Comparison of ENCODE assay signal across 20 cellular contexts in the genomic region with DNA sequence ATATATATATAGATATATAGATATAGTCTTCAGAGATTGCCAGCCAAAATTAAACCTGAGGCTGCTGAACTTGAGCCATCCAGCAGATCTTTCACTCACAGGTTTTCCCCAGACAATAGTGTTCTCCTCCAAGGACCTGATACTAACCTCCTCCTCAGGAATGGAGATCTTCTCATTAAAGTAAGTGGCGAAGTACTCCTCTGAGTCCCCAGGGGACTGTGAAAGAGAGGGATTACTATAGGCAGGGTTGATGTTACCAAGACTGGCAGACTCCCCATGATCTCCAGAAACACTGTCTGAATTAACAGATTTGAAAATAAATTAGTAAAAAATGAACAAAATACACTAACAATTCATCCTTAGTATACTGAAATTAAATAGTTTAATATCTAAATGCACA. TPM values are rescaled to one million over a fixed set of nuclear protein-coding genes. Genes with fewer than 3 reads are reported as not detected.
A peak's percentile ranks its signal among the peaks of the same experiment; 100 is the strongest.
DNase-seq lines count a peak whose midpoint lies in the region; ATAC-seq, FAIRE-seq and TF ChIP-seq lines count a peak whose summit lies in the region.
"Had no signal": no experiment of that assay in that cellular context is flagged by ENCODE, and none has a peak within 500 bp of the region (broad histone marks: within the 10 kb centered on the region; RNA-seq: fewer than 3 reads in every experiment).

No MANE protein-coding gene starts in this region.

- H3K4me1 Mint-ChIP-seq in mesothelial cell of epicardium: peaks cover 50% of the 10 kb centered on the region

- peaks cover 22% of the 10 kb centered on the region for H3K36me3 ChIP-seq in SK-N-MC (ENCODE audit: insufficient read depth, low read length)

- H3K27ac Mint-ChIP-seq in mesothelial cell of epicardium: peak overlapping the region; percentile 47

- no peak overlapping the region for H3K4me3 Mint-ChIP-seq in mesothelial cell of epicardium
- H3K4me3 Mint-ChIP-seq: WTC11 had no signal

- DNase-seq in D721Med (ENCODE audit: insufficient read length, low spot score): peak; percentile 55
- DNase-seq in SK-N-MC (ENCODE audit: low read depth, low spot score): no peak
- no peak for DNase-seq in mesothelial cell of epicardium (ENCODE audit: low spot score in 2 of 2, unreplicated experiment in 2 of 2)
- DNase-seq in superior temporal gyrus (ENCODE audit: extremely low spot score): peak; percentile 31
- no peak for DNase-seq in GM12892 (ENCODE audit: insufficient read length)
- DNase-seq in SK-N-DZ (ENCODE audit: low spot score): no peak
- DNase-seq: DMS 273 treated with DMSO at 0.1 percent for 48 hours, GF-D8, MG63, NCI-H187, NCI-H510A had no signal

- no peaks in the 10 kb centered on the region for H3K27me3 Mint-ChIP-seq in mesothelial cell of epicardium (ENCODE audit: low read depth)

- 0 out of 2 replicates have a peak overlapping the region, but pooled peaks have one; percentile 33 for H3K27ac ChIP-seq in SK-N-MC

- H3K4me3 ChIP-seq in SK-N-MC: no peak overlapping the region
- H3K4me3 ChIP-seq: ascending aorta, MG63 had no signal

- no peak for FAIRE-seq in D721Med (lab: Jason Lieb, UNC)
- FAIRE-seq in GM12892 (lab: Jason Lieb, UNC): no peak
- FAIRE-seq: colon, GM12891 had no signal

- no peak overlapping the region for H3K9ac ChIP-seq in SK-N-MC (ENCODE audit: insufficient read length)

- TF ChIP-seq POLR2A in GM12892 (IDR thresholded peaks at IDR 0.05; ENCODE audit: low read depth, low read length): no peak

- peaks cover 23% of the 10 kb centered on the region for H3K36me3 Mint-ChIP-seq in mesothelial cell of epicardium

- ATAC-seq in HG03139 (IDR thresholded peaks at IDR 0.05; ENCODE audit: unreplicated experiment): no peak

- no peak for TF ChIP-seq CTCF in D721Med (IDR thresholded peaks at IDR 0.05; ENCODE audit: insufficient read depth, missing control alignments)
- TF ChIP-seq CTCF in mesothelial cell of epicardium (IDR thresholded peaks at IDR 0.05; ENCODE audit: unreplicated experiment): no peak

- H3K9me3 ChIP-seq in SK-N-MC (ENCODE audit: low read depth, low read length): no peaks in the 10 kb centered on the region
- H3K9me3 ChIP-seq: ascending aorta, gastroesophageal sphincter, MG63 had no signal

- no peaks in the 10 kb centered on the region for H3K9me3 Mint-ChIP-seq in mesothelial cell of epicardium
- H3K9me3 Mint-ChIP-seq: WTC11 had no signal

RNA-seq across cellular contexts. Expression of a gene that starts 17.9 kb away (rescaled TPM):
- total RNA-seq in mesothelial cell of epicardium: 112 to 123 TPM (median 117 TPM) in 3 replicates
- 13.7 TPM for polyA plus RNA-seq in GM12892 (2012; ENCODE audit: missing spikeins)
- polyA plus RNA-seq in SK-N-DZ (2014; cell fraction: cytosol; rRNA removed): 31.9 and 41.8 TPM in 2 replicates
- polyA plus RNA-seq in SK-N-DZ (2014; cell fraction: nucleus; rRNA removed): 49.1 and 71.3 TPM in 2 replicates

RNA-seq across cellular contexts. Expression of a gene that starts 39.8 kb away (rescaled TPM):
- total RNA-seq in mesothelial cell of epicardium: 71.8 to 77.0 TPM (median 74.4 TPM) in 3 replicates
- 76.5 TPM for polyA plus RNA-seq in GM12892 (2012; ENCODE audit: missing spikeins)
- 125 and 128 TPM in 2 replicates for polyA plus RNA-seq in SK-N-DZ (2014; cell fraction: cytosol; rRNA removed)
- 110 and 115 TPM in 2 replicates for polyA plus RNA-seq in SK-N-DZ (2014; cell fraction: nucleus; rRNA removed)

RNA-seq across cellular contexts. Expression of a gene that starts 56.0 kb away (rescaled TPM):
- total RNA-seq in mesothelial cell of epicardium: not detected in 3 replicates
- not detected for polyA plus RNA-seq in GM12892 (2012; ENCODE audit: missing spikeins)
- not detected in 2 replicates for polyA plus RNA-seq in SK-N-DZ (2014; cell fraction: cytosol; rRNA removed)
- polyA plus RNA-seq in SK-N-DZ (2014; cell fraction: nucleus; rRNA removed): not detected in 2 replicates
- total RNA-seq: activated CD8-positive, alpha-beta memory T cell treated with anti-CD3 and anti-CD28 coated beads for 36 hours; ascending aorta; gastroesophageal sphincter; lower leg skin; myocyte; WTC11 had no signal

Comparison
In these comparisons a context has a peak if more than half of its experiments do, and no peak if none do; other contexts are left out.
1. DNase-seq: peak in D721Med (single experiment) and superior temporal gyrus (single experiment); none in SK-N-MC (single experiment), mesothelial cell of epicardium (0 of 2), GM12892 (single experiment) and SK-N-DZ (single experiment).